Comparison of ENCODE assay signal across 1 cellular context in the genomic region with DNA sequence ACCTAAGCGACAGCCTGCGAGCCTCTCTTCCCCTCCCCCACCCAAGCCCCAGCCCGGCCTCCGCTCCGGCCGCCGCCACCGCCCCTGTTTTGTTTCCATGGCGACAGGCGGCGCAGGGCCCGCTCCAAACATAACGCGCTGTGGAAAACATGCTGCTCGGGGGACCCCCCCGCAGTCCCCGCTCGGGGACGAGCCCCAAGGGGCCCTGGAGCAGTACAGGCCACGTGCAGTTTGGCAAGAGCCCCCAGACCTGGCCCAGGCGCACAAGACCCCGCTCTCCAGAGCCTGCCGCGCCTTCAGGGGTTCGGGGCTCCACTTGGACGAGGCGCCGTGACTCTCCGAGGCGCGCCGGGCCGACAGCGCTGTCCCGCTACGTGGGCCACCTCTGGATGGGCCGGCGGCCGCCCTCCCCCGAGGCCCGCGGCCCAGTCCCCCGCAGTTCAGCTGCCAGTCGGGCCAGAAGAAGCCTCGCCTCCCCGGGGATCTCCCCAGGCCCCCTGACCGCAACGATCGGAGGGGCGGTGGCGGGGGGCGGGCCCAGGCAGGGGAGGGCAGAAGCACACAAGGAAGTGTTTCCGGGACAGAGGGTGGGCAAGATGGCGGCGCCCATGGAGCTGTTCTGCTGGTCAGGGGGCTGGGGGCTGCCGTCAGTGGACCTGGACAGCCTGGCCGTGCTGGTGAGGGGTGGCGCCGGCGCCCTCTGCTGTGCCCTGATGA.
TF ChIP-seq lines count a peak whose summit lies in the region.

A gene with protein sequence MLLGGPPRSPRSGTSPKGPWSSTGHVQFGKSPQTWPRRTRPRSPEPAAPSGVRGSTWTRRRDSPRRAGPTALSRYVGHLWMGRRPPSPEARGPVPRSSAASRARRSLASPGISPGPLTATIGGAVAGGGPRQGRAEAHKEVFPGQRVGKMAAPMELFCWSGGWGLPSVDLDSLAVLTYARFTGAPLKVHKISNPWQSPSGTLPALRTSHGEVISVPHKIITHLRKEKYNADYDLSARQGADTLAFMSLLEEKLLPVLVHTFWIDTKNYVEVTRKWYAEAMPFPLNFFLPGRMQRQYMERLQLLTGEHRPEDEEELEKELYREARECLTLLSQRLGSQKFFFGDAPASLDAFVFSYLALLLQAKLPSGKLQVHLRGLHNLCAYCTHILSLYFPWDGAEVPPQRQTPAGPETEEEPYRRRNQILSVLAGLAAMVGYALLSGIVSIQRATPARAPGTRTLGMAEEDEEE (plus strand): TSS at position 40 of the 717 bp plus-strand sequence. CDS start 110 bp downstream, at position 150.

TF ChIP-seq in HepG2, 621 proteins besides CTCF, POLR2A, EP300 and RAD21 (continued from another document and continues in another):
- TF ChIP-seq, protein P1, sequence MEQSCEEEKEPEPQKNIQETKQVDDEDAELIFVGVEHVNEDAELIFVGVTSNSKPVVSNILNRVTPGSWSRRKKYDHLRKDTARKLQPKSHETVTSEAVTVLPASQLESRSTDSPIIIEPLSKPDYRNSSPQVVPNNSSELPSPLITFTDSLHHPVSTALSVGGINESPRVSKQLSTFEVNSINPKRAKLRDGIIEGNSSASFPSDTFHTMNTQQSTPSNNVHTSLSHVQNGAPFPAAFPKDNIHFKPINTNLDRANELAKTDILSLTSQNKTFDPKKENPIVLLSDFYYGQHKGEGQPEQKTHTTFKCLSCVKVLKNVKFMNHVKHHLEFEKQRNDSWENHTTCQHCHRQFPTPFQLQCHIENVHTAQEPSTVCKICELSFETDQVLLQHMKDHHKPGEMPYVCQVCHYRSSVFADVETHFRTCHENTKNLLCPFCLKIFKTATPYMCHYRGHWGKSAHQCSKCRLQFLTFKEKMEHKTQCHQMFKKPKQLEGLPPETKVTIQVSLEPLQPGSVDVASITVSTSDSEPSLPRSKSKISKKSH (CRISPR knock-in tag; IDR thresholded peaks at IDR 0.05; ENCODE audit: borderline replicate concordance) = no peak; the same call in 1 of the 2 replicates
- TF ChIP-seq KDM5B (CRISPR knock-in tag; IDR thresholded peaks at IDR 0.05; ENCODE audit: borderline replicate concordance) (peak; percentile 42; the same call in 1 of the 2 replicates), ZNF260 (CRISPR knock-in tag; IDR thresholded peaks at IDR 0.05; ENCODE audit: borderline replicate concordance, low read depth) (no peak), NFATC3 (CRISPR knock-in tag; IDR thresholded peaks at IDR 0.05) (0 out of 2 replicates have a peak, but pooled peaks have one; percentile 49), ZNF614 (CRISPR knock-in tag; IDR thresholded peaks at IDR 0.05; ENCODE audit: borderline replicate concordance) (no peak; the same call in 1 of the 2 replicates), ZNF674 (CRISPR knock-in tag; IDR thresholded peaks at IDR 0.05; ENCODE audit: low read depth) (no peak), REL (CRISPR knock-in tag; conservative IDR thresholded peaks at IDR 0.05) (no peak), KAT8 (CRISPR knock-in tag; IDR thresholded peaks at IDR 0.05) (peak; percentile 96), ZFP36L2 (CRISPR knock-in tag; IDR thresholded peaks at IDR 0.05) (no peak), JUN (CRISPR knock-in tag; IDR thresholded peaks at IDR 0.05) (no peak), ZNF563 (CRISPR knock-in tag; IDR thresholded peaks at IDR 0.05) (peak; percentile 45; the same call in 1 of the 2 replicates), HIVEP1 (CRISPR knock-in tag; IDR thresholded peaks at IDR 0.05) (peak; percentile 83), RORA (CRISPR knock-in tag; IDR thresholded peaks at IDR 0.05) (no peak), ZNF572 (CRISPR knock-in tag; IDR thresholded peaks at IDR 0.05) (no peak), AHR (CRISPR knock-in tag; IDR thresholded peaks at IDR 0.05) (no peak), KMT2B (CRISPR knock-in tag; IDR thresholded peaks at IDR 0.05) (no peak), EED (CRISPR knock-in tag; IDR thresholded peaks at IDR 0.05) (peak; percentile 36; the same call in 1 of the 2 replicates), ZNF30 (CRISPR knock-in tag; IDR thresholded peaks at IDR 0.05) (no peak), MAF1 (CRISPR knock-in tag; IDR thresholded peaks at IDR 0.05; ENCODE audit: borderline replicate concordance) (peak; percentile 53; the same call in 1 of the 2 replicates), MATR3 (CRISPR knock-in tag; IDR thresholded peaks at IDR 0.05) (no peak), ZNF331 (CRISPR knock-in tag; IDR thresholded peaks at IDR 0.05) (0 out of 2 replicates have a peak, but pooled peaks have one; percentile 9), EEA1 (CRISPR knock-in tag; IDR thresholded peaks at IDR 0.05; ENCODE audit: borderline replicate concordance) (peak; percentile 44; the same call in 1 of the 2 replicates), ETV6 (CRISPR knock-in tag; conservative IDR thresholded peaks at IDR 0.05) (no peak), BRD4 (CRISPR knock-in tag; IDR thresholded peaks at IDR 0.05) (peak; percentile 81), KLF9 (CRISPR knock-in tag; IDR thresholded peaks at IDR 0.05; ENCODE audit: low read depth) (no peak), FOXK2 (IDR thresholded peaks at IDR 0.05) (no peak), ZBTB7A (CRISPR knock-in tag; IDR thresholded peaks at IDR 0.05) (no peak), ZNF253 (CRISPR knock-in tag; IDR thresholded peaks at IDR 0.05; ENCODE audit: borderline replicate concordance) (no peak), FIP1L1 (IDR thresholded peaks at IDR 0.05; ENCODE audit: borderline replicate concordance, insufficient read depth, low read depth, low read length) (no peak), SRSF9 (IDR thresholded peaks at IDR 0.05; ENCODE audit: borderline replicate concordance, insufficient read depth, low read depth, low read length, poor library complexity, severe bottlenecking) (no peak), TCF12 (IDR thresholded peaks at IDR 0.05) (no peak), TCF12 (CRISPR knock-in tag; IDR thresholded peaks at IDR 0.05) (no peak; the same call in 1 of the 2 replicates), ARID2 (CRISPR knock-in tag; IDR thresholded peaks at IDR 0.05; ENCODE audit: borderline replicate concordance) (no peak), ZNF282 (IDR thresholded peaks at IDR 0.05; ENCODE audit: partially characterized antibody) (no peak), TMF1 (CRISPR knock-in tag; IDR thresholded peaks at IDR 0.05; ENCODE audit: low read depth) (0 out of 2 replicates have a peak, but pooled peaks have one; percentile 58), SOX13 (IDR thresholded peaks at IDR 0.05) (no peak), SOX13 (CRISPR knock-in tag; conservative IDR thresholded peaks at IDR 0.05 in 1 of 2, IDR thresholded peaks at IDR 0.05 in 1 of 2) (no peak), ADNP (CRISPR knock-in tag; IDR thresholded peaks at IDR 0.05) (no peak), ZSCAN22 (CRISPR knock-in tag; IDR thresholded peaks at IDR 0.05) (no peak), KDM6A (CRISPR knock-in tag; IDR thresholded peaks at IDR 0.05; ENCODE audit: low read depth) (no peak), HOXA5 (CRISPR knock-in tag; IDR thresholded peaks at IDR 0.05) (no peak), ZNF430 (CRISPR knock-in tag; IDR thresholded peaks at IDR 0.05) (no peak), RXRA (CRISPR knock-in tag; IDR thresholded peaks at IDR 0.05) (no peak)
- TF ChIP-seq, protein P2, sequence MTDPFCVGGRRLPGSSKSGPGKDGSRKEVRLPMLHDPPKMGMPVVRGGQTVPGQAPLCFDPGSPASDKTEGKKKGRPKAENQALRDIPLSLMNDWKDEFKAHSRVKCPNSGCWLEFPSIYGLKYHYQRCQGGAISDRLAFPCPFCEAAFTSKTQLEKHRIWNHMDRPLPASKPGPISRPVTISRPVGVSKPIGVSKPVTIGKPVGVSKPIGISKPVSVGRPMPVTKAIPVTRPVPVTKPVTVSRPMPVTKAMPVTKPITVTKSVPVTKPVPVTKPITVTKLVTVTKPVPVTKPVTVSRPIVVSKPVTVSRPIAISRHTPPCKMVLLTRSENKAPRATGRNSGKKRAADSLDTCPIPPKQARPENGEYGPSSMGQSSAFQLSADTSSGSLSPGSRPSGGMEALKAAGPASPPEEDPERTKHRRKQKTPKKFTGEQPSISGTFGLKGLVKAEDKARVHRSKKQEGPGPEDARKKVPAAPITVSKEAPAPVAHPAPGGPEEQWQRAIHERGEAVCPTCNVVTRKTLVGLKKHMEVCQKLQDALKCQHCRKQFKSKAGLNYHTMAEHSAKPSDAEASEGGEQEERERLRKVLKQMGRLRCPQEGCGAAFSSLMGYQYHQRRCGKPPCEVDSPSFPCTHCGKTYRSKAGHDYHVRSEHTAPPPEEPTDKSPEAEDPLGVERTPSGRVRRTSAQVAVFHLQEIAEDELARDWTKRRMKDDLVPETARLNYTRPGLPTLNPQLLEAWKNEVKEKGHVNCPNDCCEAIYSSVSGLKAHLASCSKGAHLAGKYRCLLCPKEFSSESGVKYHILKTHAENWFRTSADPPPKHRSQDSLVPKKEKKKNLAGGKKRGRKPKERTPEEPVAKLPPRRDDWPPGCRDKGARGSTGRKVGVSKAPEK (CRISPR knock-in tag; IDR thresholded peaks at IDR 0.05; ENCODE audit: borderline replicate concordance) = no peak
- TF ChIP-seq, protein P3, sequence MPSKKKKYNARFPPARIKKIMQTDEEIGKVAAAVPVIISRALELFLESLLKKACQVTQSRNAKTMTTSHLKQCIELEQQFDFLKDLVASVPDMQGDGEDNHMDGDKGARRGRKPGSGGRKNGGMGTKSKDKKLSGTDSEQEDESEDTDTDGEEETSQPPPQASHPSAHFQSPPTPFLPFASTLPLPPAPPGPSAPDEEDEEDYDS (CRISPR knock-in tag; IDR thresholded peaks at IDR 0.05) = no peak
- TF ChIP-seq, protein P4, sequence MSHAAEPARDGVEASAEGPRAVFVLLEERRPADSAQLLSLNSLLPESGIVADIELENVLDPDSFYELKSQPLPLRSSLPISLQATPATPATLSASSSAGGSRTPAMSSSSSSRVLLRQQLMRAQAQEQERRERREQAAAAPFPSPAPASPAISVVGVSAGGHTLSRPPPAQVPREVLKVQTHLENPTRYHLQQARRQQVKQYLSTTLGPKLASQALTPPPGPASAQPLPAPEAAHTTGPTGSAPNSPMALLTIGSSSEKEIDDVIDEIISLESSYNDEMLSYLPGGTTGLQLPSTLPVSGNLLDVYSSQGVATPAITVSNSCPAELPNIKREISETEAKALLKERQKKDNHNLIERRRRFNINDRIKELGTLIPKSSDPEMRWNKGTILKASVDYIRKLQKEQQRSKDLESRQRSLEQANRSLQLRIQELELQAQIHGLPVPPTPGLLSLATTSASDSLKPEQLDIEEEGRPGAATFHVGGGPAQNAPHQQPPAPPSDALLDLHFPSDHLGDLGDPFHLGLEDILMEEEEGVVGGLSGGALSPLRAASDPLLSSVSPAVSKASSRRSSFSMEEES (CRISPR knock-in tag; IDR thresholded peaks at IDR 0.05) = no peak
- TF ChIP-seq, protein P5, sequence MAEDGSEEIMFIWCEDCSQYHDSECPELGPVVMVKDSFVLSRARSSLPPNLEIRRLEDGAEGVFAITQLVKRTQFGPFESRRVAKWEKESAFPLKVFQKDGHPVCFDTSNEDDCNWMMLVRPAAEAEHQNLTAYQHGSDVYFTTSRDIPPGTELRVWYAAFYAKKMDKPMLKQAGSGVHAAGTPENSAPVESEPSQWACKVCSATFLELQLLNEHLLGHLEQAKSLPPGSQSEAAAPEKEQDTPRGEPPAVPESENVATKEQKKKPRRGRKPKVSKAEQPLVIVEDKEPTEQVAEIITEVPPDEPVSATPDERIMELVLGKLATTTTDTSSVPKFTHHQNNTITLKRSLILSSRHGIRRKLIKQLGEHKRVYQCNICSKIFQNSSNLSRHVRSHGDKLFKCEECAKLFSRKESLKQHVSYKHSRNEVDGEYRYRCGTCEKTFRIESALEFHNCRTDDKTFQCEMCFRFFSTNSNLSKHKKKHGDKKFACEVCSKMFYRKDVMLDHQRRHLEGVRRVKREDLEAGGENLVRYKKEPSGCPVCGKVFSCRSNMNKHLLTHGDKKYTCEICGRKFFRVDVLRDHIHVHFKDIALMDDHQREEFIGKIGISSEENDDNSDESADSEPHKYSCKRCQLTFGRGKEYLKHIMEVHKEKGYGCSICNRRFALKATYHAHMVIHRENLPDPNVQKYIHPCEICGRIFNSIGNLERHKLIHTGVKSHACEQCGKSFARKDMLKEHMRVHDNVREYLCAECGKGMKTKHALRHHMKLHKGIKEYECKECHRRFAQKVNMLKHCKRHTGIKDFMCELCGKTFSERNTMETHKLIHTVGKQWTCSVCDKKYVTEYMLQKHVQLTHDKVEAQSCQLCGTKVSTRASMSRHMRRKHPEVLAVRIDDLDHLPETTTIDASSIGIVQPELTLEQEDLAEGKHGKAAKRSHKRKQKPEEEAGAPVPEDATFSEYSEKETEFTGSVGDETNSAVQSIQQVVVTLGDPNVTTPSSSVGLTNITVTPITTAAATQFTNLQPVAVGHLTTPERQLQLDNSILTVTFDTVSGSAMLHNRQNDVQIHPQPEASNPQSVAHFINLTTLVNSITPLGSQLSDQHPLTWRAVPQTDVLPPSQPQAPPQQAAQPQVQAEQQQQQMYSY (CRISPR knock-in tag; IDR thresholded peaks at IDR 0.05) = no peak
- TF ChIP-seq, protein P6, sequence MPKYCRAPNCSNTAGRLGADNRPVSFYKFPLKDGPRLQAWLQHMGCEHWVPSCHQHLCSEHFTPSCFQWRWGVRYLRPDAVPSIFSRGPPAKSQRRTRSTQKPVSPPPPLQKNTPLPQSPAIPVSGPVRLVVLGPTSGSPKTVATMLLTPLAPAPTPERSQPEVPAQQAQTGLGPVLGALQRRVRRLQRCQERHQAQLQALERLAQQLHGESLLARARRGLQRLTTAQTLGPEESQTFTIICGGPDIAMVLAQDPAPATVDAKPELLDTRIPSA (CRISPR knock-in tag; IDR thresholded peaks at IDR 0.05; ENCODE audit: borderline replicate concordance) = no peak
- TF ChIP-seq, protein P7, sequence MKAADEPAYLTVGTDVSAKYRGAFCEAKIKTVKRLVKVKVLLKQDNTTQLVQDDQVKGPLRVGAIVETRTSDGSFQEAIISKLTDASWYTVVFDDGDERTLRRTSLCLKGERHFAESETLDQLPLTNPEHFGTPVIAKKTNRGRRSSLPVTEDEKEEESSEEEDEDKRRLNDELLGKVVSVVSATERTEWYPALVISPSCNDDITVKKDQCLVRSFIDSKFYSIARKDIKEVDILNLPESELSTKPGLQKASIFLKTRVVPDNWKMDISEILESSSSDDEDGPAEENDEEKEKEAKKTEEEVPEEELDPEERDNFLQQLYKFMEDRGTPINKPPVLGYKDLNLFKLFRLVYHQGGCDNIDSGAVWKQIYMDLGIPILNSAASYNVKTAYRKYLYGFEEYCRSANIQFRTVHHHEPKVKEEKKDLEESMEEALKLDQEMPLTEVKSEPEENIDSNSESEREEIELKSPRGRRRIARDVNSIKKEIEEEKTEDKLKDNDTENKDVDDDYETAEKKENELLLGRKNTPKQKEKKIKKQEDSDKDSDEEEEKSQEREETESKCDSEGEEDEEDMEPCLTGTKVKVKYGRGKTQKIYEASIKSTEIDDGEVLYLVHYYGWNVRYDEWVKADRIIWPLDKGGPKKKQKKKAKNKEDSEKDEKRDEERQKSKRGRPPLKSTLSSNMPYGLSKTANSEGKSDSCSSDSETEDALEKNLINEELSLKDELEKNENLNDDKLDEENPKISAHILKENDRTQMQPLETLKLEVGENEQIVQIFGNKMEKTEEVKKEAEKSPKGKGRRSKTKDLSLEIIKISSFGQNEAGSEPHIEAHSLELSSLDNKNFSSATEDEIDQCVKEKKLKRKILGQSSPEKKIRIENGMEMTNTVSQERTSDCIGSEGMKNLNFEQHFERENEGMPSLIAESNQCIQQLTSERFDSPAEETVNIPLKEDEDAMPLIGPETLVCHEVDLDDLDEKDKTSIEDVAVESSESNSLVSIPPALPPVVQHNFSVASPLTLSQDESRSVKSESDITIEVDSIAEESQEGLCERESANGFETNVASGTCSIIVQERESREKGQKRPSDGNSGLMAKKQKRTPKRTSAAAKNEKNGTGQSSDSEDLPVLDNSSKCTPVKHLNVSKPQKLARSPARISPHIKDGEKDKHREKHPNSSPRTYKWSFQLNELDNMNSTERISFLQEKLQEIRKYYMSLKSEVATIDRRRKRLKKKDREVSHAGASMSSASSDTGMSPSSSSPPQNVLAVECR (CRISPR knock-in tag; IDR thresholded peaks at IDR 0.05; ENCODE audit: borderline replicate concordance) = peak; percentile 94
